8 cellular contexts compared by ENCODE assay signal in the genomic region with DNA sequence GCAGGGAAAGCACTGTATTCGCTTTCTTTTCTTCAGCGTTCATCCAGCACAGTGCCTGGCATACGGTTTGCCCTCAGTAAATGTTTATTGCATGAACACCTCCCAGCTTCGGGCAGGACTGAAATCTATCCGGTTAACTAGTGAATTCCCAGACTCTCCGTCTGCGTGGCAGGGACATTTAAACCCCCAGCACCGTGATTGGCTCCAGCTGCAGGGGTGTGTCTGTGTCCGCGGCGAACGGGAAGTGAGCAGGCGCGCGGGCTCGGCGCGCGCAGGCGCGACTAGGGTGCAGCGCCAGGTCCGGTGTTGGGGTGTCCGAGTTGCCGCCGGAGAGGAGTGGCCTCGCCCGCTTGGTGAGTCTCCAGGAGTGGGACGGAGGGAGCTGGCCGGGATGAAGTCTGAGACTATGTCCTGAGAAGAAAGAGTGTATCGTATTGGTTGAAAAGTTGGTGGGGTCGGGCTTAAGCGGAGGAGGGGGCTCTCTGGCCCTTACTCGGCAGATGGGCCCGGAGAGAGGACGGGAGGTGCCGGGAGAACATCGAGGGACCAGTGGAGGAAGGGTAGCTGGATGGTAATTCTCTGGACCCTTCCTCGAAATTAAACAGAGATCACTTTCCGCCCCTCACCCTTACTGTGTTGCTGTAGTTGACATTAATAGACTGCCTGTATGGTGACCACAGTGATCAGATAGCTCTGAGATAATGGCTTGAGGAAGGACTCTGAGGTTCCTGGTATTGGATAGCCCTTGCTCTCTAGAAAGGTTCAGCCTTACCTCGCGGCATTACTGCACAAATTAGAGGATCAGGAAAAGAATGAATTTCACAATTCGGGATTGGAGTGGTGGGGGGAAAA. TPM values are rescaled to one million over a fixed set of nuclear protein-coding genes. Genes with fewer than 3 reads are reported as not detected.
DNase-seq lines count a peak whose midpoint lies in the region; ATAC-seq and TF ChIP-seq lines count a peak whose summit lies in the region.

A gene (plus strand): TSS at position 274 of the 852 bp plus-strand sequence. CDS start 16,213 bp downstream, outside the sequence.

- H3K27me3 ChIP-seq in DOHH2 (ENCODE audit: control insufficient read depth, low read length): no peaks in the 10 kb centered on the region

- no peaks in the 10 kb centered on the region for H3K27me3 Mint-ChIP-seq in natural killer cell (ENCODE audit: low read depth in 2 of 2)

- H3K4me3 Mint-ChIP-seq in natural killer cell: peak within 1 kb of the TSS; percentile 98

- peaks cover 56% of the 10 kb centered on the region for H3K79me2 ChIP-seq in DOHH2 (ENCODE audit: control insufficient read depth, low read length)

- peak; percentile 91 to 96 (median 93) for ATAC-seq in natural killer cell

- H3K27ac Mint-ChIP-seq in natural killer cell: peak within 1 kb of the TSS; percentile 89 to 95

- peak; percentile 76 for TF ChIP-seq POLR2A in Raji (IDR thresholded peaks at IDR 0.05; ENCODE audit: insufficient read depth, low read depth, low read length)

- H3K9me3 ChIP-seq in DOHH2 (ENCODE audit: control insufficient read depth, insufficient read depth, low read length): no peaks in the 10 kb centered on the region

- TF ChIP-seq CTCF in DOHH2 (IDR thresholded peaks at IDR 0.05; ENCODE audit: low read depth, low read length, poor library complexity, severe bottlenecking) (no peak), natural killer cell (IDR thresholded peaks at IDR 0.05) (no peak)

- intact Hi-C loops in natural killer cell (cut with micrococcal nuclease): loop anchor here (5.0 to 10.0 kb wide), 2 partner anchors 52 to 159 kb away; a partner anchor contains a TSS

- H3K9me2 ChIP-seq in DOHH2 (replicated peaks; ENCODE audit: control insufficient read depth, low read length): no peaks in the 10 kb centered on the region

- H3K4me1 Mint-ChIP-seq in natural killer cell: peaks cover 53 to 66% of the 10 kb centered on the region in 2 donors

- peaks cover 3% of the 10 kb centered on the region for H3K36me3 ChIP-seq in DOHH2 (ENCODE audit: control insufficient read depth, low read length)

- peak; percentile 93 for DNase-seq in H4 (ENCODE audit: low spot score)
- DNase-seq in LoVo (ENCODE audit: low spot score): peak; percentile 97
- peak; percentile 74 for DNase-seq in activated T-helper 9 cell treated with anti-CD3 and anti-CD28 coated beads, Interleukin-2, amount 50 U/mL, for 16 hours (ENCODE audit: low read depth)
- DNase-seq in fibroblast of peridontal ligament (ENCODE audit: extremely low read depth): peak; percentile 96
- peak; percentile 75 for DNase-seq in natural killer cell
- DNase-seq in stimulated activated naive CD4-positive, alpha-beta T cell (lab: John Stamatoyannopoulos, UW): peak; percentile 69 to 84 (median 78)

- no peaks in the 10 kb centered on the region for H3K9me3 Mint-ChIP-seq in natural killer cell

- no peaks in the 10 kb centered on the region for H3K36me3 Mint-ChIP-seq in natural killer cell

- H3F3A ChIP-seq in DOHH2 (ENCODE audit: control insufficient read depth, insufficient read depth): peaks cover 23% of the 10 kb centered on the region

- H3K4me1 ChIP-seq in DOHH2 (ENCODE audit: control insufficient read depth, low read length): peaks cover 78% of the 10 kb centered on the region

- peak within 1 kb of the TSS; percentile 40 for H3K27ac ChIP-seq in DOHH2 (ENCODE audit: low read depth, low read length)

- peak within 1 kb of the TSS; percentile 90 for H3K4me2 ChIP-seq in DOHH2 (ENCODE audit: low read length)

- no peaks in the 10 kb centered on the region for H4K20me1 ChIP-seq in DOHH2 (ENCODE audit: control insufficient read depth, insufficient read depth, low read depth, low read length)

- H3K4me3 ChIP-seq in DOHH2 (ENCODE audit: low read length): peak within 1 kb of the TSS; percentile 86

RNA-seq across cellular contexts. Expression of the gene that starts here (rescaled TPM):
- 56.7 and 87.9 TPM in 2 replicates for total RNA-seq in H4 (2014; rRNA removed; shearing (Covaris generic))
- total RNA-seq in natural killer cell: 10 to 100 TPM; 72.7 to 85.2 (median 82.7) TPM

Comparison
In these comparisons a context has a peak if more than half of its experiments do, and no peak if none do; other contexts are left out.
1. Peak in every context shown above with its lines: DNase-seq, ATAC-seq, H3K4me3 ChIP-seq and H3K27ac ChIP-seq.